26 cellular contexts compared by ENCODE assay signal in the genomic region with DNA sequence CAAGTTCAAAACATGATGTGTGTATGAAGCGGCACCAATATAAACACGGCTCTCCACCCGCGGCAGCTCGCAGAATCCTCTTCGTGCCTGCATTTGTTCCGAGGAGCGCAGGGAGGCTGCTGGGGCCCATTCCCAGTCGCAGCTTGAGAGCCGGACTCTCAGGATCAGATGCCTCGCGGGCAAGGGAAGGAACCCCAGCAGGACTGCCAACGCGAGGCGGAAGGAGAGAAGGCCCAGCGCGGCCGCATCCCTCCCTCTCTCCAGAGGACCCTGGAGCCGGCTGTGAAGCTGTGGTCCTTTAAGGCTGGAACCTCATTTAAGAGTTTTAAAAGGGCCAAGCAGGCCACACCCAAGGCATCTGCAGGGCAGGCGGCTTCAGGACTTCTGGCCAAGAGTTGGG. TPM values are rescaled to one million over a fixed set of nuclear protein-coding genes. Genes with fewer than 3 reads are reported as not detected.
A peak's percentile ranks its signal among the peaks of the same experiment; 100 is the strongest.
DNase-seq lines count a peak whose midpoint lies in the region; ATAC-seq and TF ChIP-seq lines count a peak whose summit lies in the region.
"Had no signal": no experiment of that assay in that cellular context is flagged by ENCODE, and none has a peak within 500 bp of the region (broad histone marks: within the 10 kb centered on the region; RNA-seq: fewer than 3 reads in every experiment).

No MANE protein-coding gene starts in this region.

- H3K27ac Mint-ChIP-seq in Calu3 (ENCODE audit: unreplicated experiment) (peak overlapping the region; percentile 97), neural progenitor cell (no peak overlapping the region)
- H3K27ac Mint-ChIP-seq: activated CD8-positive, alpha-beta memory T cell treated with anti-CD3 and anti-CD28 coated beads, Interleukin-2, amount 10 ng/mL, durations not matched to agents 7 days and 5 days; activated naive CD4-positive, alpha-beta T cell treated with anti-CD3 and anti-CD28 coated beads, Interleukin-2, amount 10 ng/mL, durations not matched to agents 7 days and 5 days; type B pancreatic cell had no signal

- no peak overlapping the region for H2AFZ ChIP-seq in neural progenitor cell (replicated peaks)

- H3K27me3 Mint-ChIP-seq in Calu3 (ENCODE audit: unreplicated experiment) (no peaks in the 10 kb centered on the region), neural progenitor cell (ENCODE audit: insufficient read depth, low read depth) (peaks cover 11% of the 10 kb centered on the region)
- H3K27me3 Mint-ChIP-seq: activated CD8-positive, alpha-beta memory T cell treated with anti-CD3 and anti-CD28 coated beads, Interleukin-2, amount 10 ng/mL, durations not matched to agents 7 days and 5 days; CD4-positive, CD25-positive, alpha-beta regulatory T cell; type B pancreatic cell had no signal

- CTCF ChIA-PET in Calu3 (lab: Charles Lee), result no interaction called here

- no peak overlapping the region for H3K4me3 Mint-ChIP-seq in Calu3 (ENCODE audit: low read depth, unreplicated experiment)
- H3K4me3 Mint-ChIP-seq in neural progenitor cell, result no peak overlapping the region
- H3K4me3 Mint-ChIP-seq: activated CD8-positive, alpha-beta memory T cell treated with anti-CD3 and anti-CD28 coated beads, Interleukin-2, amount 10 ng/mL, durations not matched to agents 7 days and 5 days; activated naive CD4-positive, alpha-beta T cell treated with anti-CD3 and anti-CD28 coated beads, Interleukin-2, amount 10 ng/mL, durations not matched to agents 7 days and 5 days; CD4-positive, CD25-positive, alpha-beta regulatory T cell; type B pancreatic cell had no signal

- no peaks in the 10 kb centered on the region for H4K20me1 ChIP-seq in neural progenitor cell (ENCODE audit: low read depth)

- H3K9me3 Mint-ChIP-seq in Calu3 (ENCODE audit: low read depth, unreplicated experiment), result no peaks in the 10 kb centered on the region
- no peaks in the 10 kb centered on the region for H3K9me3 Mint-ChIP-seq in neural progenitor cell
- H3K9me3 Mint-ChIP-seq: type B pancreatic cell had no signal

- H3K4me1 Mint-ChIP-seq in Calu3 (ENCODE audit: low read depth, unreplicated experiment), result peaks cover 83% of the 10 kb centered on the region
- H3K4me1 Mint-ChIP-seq in neural progenitor cell, result peaks cover 33% of the 10 kb centered on the region
- H3K4me1 Mint-ChIP-seq: activated CD8-positive, alpha-beta memory T cell treated with anti-CD3 and anti-CD28 coated beads, Interleukin-2, amount 10 ng/mL, durations not matched to agents 7 days and 5 days had no signal

- no peaks in the 10 kb centered on the region for H3K79me2 ChIP-seq in neural progenitor cell (ENCODE audit: low read depth)

- no peak for TF ChIP-seq CTCF in Calu3 (IDR thresholded peaks at IDR 0.05; ENCODE audit: unreplicated experiment)
- no peak for TF ChIP-seq CTCF in ascending aorta (IDR thresholded peaks at IDR 0.05)
- no peak for TF ChIP-seq CTCF in lower lobe of right lung (IDR thresholded peaks at IDR 0.05)
- TF ChIP-seq CTCF in tibial artery (IDR thresholded peaks at IDR 0.05), result no peak
- no peak for TF ChIP-seq CTCF in neural progenitor cell (IDR thresholded peaks at IDR 0.05)

- BruUV-seq in Calu3 (replicated peaks; lab: Mats Ljungman, UMichigan), result no TSS peak

- H3K9ac ChIP-seq in neural progenitor cell, result no peak overlapping the region

- no peak overlapping the region for H3K4me2 ChIP-seq in neural progenitor cell

- peaks cover 0 to under 1% of the 10 kb centered on the region in 2 donors for H3K36me3 ChIP-seq in ascending aorta
- no peaks in the 10 kb centered on the region for H3K36me3 ChIP-seq in lower lobe of right lung
- H3K36me3 ChIP-seq in tibial artery, result peaks cover under 1 to 5% (median under 1%) of the 10 kb centered on the region in 3 donors
- H3K36me3 ChIP-seq in neural progenitor cell, result no peaks in the 10 kb centered on the region
- H3K36me3 ChIP-seq: colonic mucosa, neutrophil had no signal

- H3K27ac ChIP-seq in ascending aorta (peak overlapping the region in 1 of 2 donors; percentile 28), lower lobe of right lung (no peak overlapping the region), tibial artery (peak overlapping the region; percentile 2 to 9), neural progenitor cell (no peak overlapping the region)
- H3K27ac ChIP-seq: colonic mucosa, neutrophil, psoas muscle had no signal

- H3K36me3 Mint-ChIP-seq in Calu3 (ENCODE audit: insufficient read depth, unreplicated experiment) (peaks cover 100% of the 10 kb centered on the region), neural progenitor cell (no peaks in the 10 kb centered on the region)
- H3K36me3 Mint-ChIP-seq: activated CD8-positive, alpha-beta memory T cell treated with anti-CD3 and anti-CD28 coated beads, Interleukin-2, amount 10 ng/mL, durations not matched to agents 7 days and 5 days; activated naive CD4-positive, alpha-beta T cell treated with anti-CD3 and anti-CD28 coated beads, Interleukin-2, amount 10 ng/mL, durations not matched to agents 7 days and 5 days; CD4-positive, CD25-positive, alpha-beta regulatory T cell; type B pancreatic cell had no signal

- DNase-seq in Calu3 (no peak), ascending aorta (ENCODE audit: low spot score in 2 of 2) (peak; percentile 8 to 63), lower lobe of right lung (peak; percentile 42), tibial artery (peak in 1 of 2 donors; percentile 21), neural progenitor cell (ENCODE audit: low spot score) (no peak)
- DNase-seq in activated effector memory CD4-positive, alpha-beta T cell treated with Interleukin-2 at 50 U/mL for 16 hours, result no peak
- DNase-seq: activated CD8-positive, alpha-beta memory T cell treated with anti-CD3 and anti-CD28 coated beads, Interleukin-2, amount 10 ng/mL, durations not matched to agents 7 days and 5 days; activated naive CD4-positive, alpha-beta T cell treated with anti-CD3 and anti-CD28 coated beads, Interleukin-2, amount 10 ng/mL, durations not matched to agents 7 days and 5 days; amniotic stem cell; CD4-positive, CD25-positive, alpha-beta regulatory T cell; colonic mucosa; effector memory CD4-positive, alpha-beta T cell; erythroblast; mesenchymal stem cell; NCI-H1694 treated with DMSO at 0.1 percent for 48 hours; NCI-H510A; stimulated activated naive CD8-positive, alpha-beta T cell treated with anti-CD3 and anti-CD28 coated beads, Interleukin-15, Interleukin-2, amounts not matched to agents 100 U/mL and 50 U/mL, for 24 hours had no signal

- peak overlapping the region in 1 of 2 donors; percentile 9 for H3K4me3 ChIP-seq in ascending aorta
- no peak overlapping the region for H3K4me3 ChIP-seq in lower lobe of right lung
- H3K4me3 ChIP-seq in tibial artery, result no peak overlapping the region
- no peak overlapping the region for H3K4me3 ChIP-seq in neural progenitor cell
- H3K4me3 ChIP-seq: colonic mucosa, GM12878, psoas muscle had no signal

- no peak for ATAC-seq in lower lobe of right lung
- ATAC-seq in HG02840 (IDR thresholded peaks at IDR 0.05; ENCODE audit: low FRiP score, unreplicated experiment), result no peak
- ATAC-seq in HG02678 (IDR thresholded peaks at IDR 0.05; ENCODE audit: unreplicated experiment), result no peak
- ATAC-seq: activated CD8-positive, alpha-beta memory T cell treated with anti-CD3 and anti-CD28 coated beads, Interleukin-2, amount 10 ng/mL, durations not matched to agents 7 days and 5 days; GM12878; psoas muscle; stimulated activated naive CD8-positive, alpha-beta T cell treated with anti-CD3 and anti-CD28 coated beads, Interleukin-15, Interleukin-2, amounts not matched to agents 100 U/mL and 50 U/mL, for 24 hours had no signal

- intact Hi-C loops in Calu3 (cut with micrococcal nuclease; ENCODE audit: unreplicated experiment), result no loop called here
- intact Hi-C loops in ascending aorta (cut with DNase I), result loop anchor here (10.0 kb wide), 1 partner anchor 300 kb away; no protein-coding TSS in a partner anchor
- intact Hi-C loops in lower lobe of right lung (cut with DNase I), result no loop called here
- intact Hi-C loops in tibial artery (cut with DNase I; ENCODE audit: low total_unique reads), result no loop called here

- H3K4me1 ChIP-seq in ascending aorta (peaks cover 7 to 67% of the 10 kb centered on the region in 2 donors), lower lobe of right lung (peaks cover 14% of the 10 kb centered on the region), tibial artery (peaks cover 0 to 91% (median 66%) of the 10 kb centered on the region in 4 donors), neural progenitor cell (peaks cover 7% of the 10 kb centered on the region)
- H3K4me1 ChIP-seq: colonic mucosa had no signal

- H3K9me3 ChIP-seq in ascending aorta (no peaks in the 10 kb centered on the region), lower lobe of right lung (no peaks in the 10 kb centered on the region), tibial artery (no peaks in the 10 kb centered on the region), neural progenitor cell (ENCODE audit: low read depth) (no peaks in the 10 kb centered on the region)
- H3K9me3 ChIP-seq: colonic mucosa, neutrophil, psoas muscle had no signal

- H3K27me3 ChIP-seq in ascending aorta (no peaks in the 10 kb centered on the region), lower lobe of right lung (ENCODE audit: low read depth) (no peaks in the 10 kb centered on the region), tibial artery (no peaks in the 10 kb centered on the region), neural progenitor cell (no peaks in the 10 kb centered on the region)
- H3K27me3 ChIP-seq: colonic mucosa, neutrophil had no signal

- H3F3A ChIP-seq in neural progenitor cell (ENCODE audit: low read depth), result no peaks in the 10 kb centered on the region

RNA-seq across cellular contexts. Expression of a gene that starts 44.2 kb away (rescaled TPM):
- total RNA-seq in Calu3 (2022) (2.9 and 12.5 TPM in 2 replicates), ascending aorta (not detected), lower lobe of right lung (5.8 TPM), neural progenitor cell (ENCODE audit: low replicate concordance) (not detected in 2 replicates)
- total RNA-seq: bronchial epithelial cell, fibroblast of villous mesenchyme, LHCN-M2 had no signal

RNA-seq across cellular contexts. Expression of a gene that starts 45.3 kb away (rescaled TPM):
- total RNA-seq in Calu3 (2022) (732 and 1,302 TPM in 2 replicates), ascending aorta (56.8 TPM), lower lobe of right lung (26.9 TPM), neural progenitor cell (ENCODE audit: low replicate concordance) (0.03 and 1.7 TPM in 2 replicates)

Comparison
In these comparisons a context has a peak if more than half of its experiments do, and no peak if none do; other contexts are left out.
1. DNase-seq: peak in ascending aorta (2 of 2) and lower lobe of right lung (single experiment); none in Calu3 (single experiment), activated effector memory CD4-positive, alpha-beta T cell treated with Interleukin-2 at 50 U/mL for 16 hours (single experiment) and neural progenitor cell (single experiment).
2. H3K27ac ChIP-seq: peak in tibial artery (2 of 2); none in lower lobe of right lung (single experiment) and neural progenitor cell (single experiment).
3. RNA of a gene that starts 45.3 kb away (total RNA-seq): 732 to 1,302 TPM in Calu3; 56.8 TPM in ascending aorta (single experiment), 26.9 TPM in lower lobe of right lung (single experiment) and 0.03 to 1.7 TPM in neural progenitor cell; every median in the first group is over 10 times any median in the second.